Comparison of ENCODE assay signal across 9 cellular contexts in the genomic region with DNA sequence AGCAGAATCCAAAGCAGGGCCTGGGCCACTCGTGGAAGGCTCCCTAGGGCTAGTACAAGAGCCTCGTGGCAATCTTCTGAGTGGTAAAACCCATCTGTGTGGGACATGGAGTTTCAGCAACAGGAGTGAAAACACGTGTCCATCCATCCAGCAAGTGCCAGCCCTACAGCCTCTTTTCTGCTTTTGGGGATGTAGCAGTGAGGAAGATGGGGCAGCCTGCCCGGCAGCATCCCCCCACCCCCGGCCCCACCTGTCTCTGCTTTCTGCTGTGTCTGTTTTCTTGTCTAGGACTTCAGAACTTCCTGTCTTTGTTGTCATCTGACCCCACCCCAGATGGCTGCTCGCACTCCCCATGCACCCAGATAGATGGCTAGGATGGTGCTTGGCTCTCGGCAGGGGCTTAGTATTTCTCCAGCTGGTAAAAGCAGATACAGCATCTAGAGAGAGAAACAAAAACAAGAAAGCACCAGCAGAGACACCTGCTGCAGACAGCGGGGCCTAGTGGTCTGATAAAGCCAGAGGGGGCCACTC. TPM values are rescaled to one million over a fixed set of nuclear protein-coding genes. Genes with fewer than 3 reads are reported as not detected.
DNase-seq lines count a peak whose midpoint lies in the region; ATAC-seq and TF ChIP-seq lines count a peak whose summit lies in the region.
"Had no signal": no experiment of that assay in that cellular context is flagged by ENCODE, and none has a peak within 500 bp of the region (broad histone marks: within the 10 kb centered on the region; RNA-seq: fewer than 3 reads in every experiment).

No MANE protein-coding gene starts in this region.

- CTCF ChIA-PET in CD8-positive, alpha-beta T cell (lab: Charles Lee) = interaction anchor here (0.9 to 1.5 kb wide), 3 partner anchors 45 to 204 kb away, joined by 3 to 4 read pairs (median 3); no protein-coding TSS in a partner anchor

- no peaks in the 10 kb centered on the region for H3K9me3 Mint-ChIP-seq in CD8-positive, alpha-beta T cell
- no peaks in the 10 kb centered on the region for H3K9me3 Mint-ChIP-seq in nephron progenitor cell

- ATAC-seq in CD8-positive, alpha-beta T cell = no peak
- ATAC-seq in HG02678 (IDR thresholded peaks at IDR 0.05; ENCODE audit: unreplicated experiment) = no peak

- peaks cover 31% of the 10 kb centered on the region for H3K4me1 Mint-ChIP-seq in CD8-positive, alpha-beta T cell (ENCODE audit: low read depth)
- H3K4me1 Mint-ChIP-seq in nephron progenitor cell = peaks cover 20% of the 10 kb centered on the region

- no peak for TF ChIP-seq CTCF in CD8-positive, alpha-beta T cell (IDR thresholded peaks at IDR 0.05)
- TF ChIP-seq CTCF in MM.1S (IDR thresholded peaks at IDR 0.05; ENCODE audit: low read length) (no peak), cardiac fibroblast (IDR thresholded peaks at IDR 0.05; ENCODE audit: low read depth, low read length) (no peak), nephron progenitor cell (IDR thresholded peaks at IDR 0.05) (no peak)

- peak overlapping the region; percentile 90 for H3K4me2 ChIP-seq in MM.1S (ENCODE audit: low read depth, low read length)

- H3K9ac ChIP-seq in MM.1S (ENCODE audit: low read length) = peak overlapping the region; percentile 95; the same call in 1 of the 2 replicates

- no peak overlapping the region for H3K4me3 ChIP-seq in CD8-positive, alpha-beta T cell (ENCODE audit: low read depth, low read length)
- peak overlapping the region; percentile 99 for H3K4me3 ChIP-seq in MM.1S (ENCODE audit: low read length)
- peak overlapping the region; percentile 81 to 86 for H3K4me3 ChIP-seq in cardiac fibroblast (replicated peaks in 1 of 2; ENCODE audit: low read depth in 2 of 2, low read length in 2 of 2)

- no peaks in the 10 kb centered on the region for H3K27me3 ChIP-seq in CD8-positive, alpha-beta T cell (ENCODE audit: insufficient read depth, low read length)
- H3K27me3 ChIP-seq in MM.1S (replicated peaks; ENCODE audit: insufficient read depth, low read length) = no peaks in the 10 kb centered on the region

- intact Hi-C loops in CD8-positive, alpha-beta T cell (cut with DNase I, micrococcal nuclease) = no loop called here

- H3K36me3 ChIP-seq in CD8-positive, alpha-beta T cell (ENCODE audit: insufficient read depth, low read length) = no peaks in the 10 kb centered on the region
- H3K36me3 ChIP-seq in MM.1S (replicated peaks; ENCODE audit: insufficient read depth, low read length) = no peaks in the 10 kb centered on the region

- H3K9me2 ChIP-seq in MM.1S (replicated peaks; ENCODE audit: insufficient read depth, low read length) = no peaks in the 10 kb centered on the region

- H2AFZ ChIP-seq in MM.1S (ENCODE audit: low read length) = no peak overlapping the region

- H3K4me3 Mint-ChIP-seq in CD8-positive, alpha-beta T cell = peak overlapping the region; percentile 62
- H3K4me3 Mint-ChIP-seq in nephron progenitor cell = peak overlapping the region; percentile 61

- no peak overlapping the region for H3K27ac ChIP-seq in CD8-positive, alpha-beta T cell (ENCODE audit: low read depth, low read length)
- no peak overlapping the region; the same call in 1 of the 2 replicates for H3K27ac ChIP-seq in MM.1S (ENCODE audit: low read length)

- peaks cover 54% of the 10 kb centered on the region for H3K79me2 ChIP-seq in MM.1S (ENCODE audit: low read length)

- POLR2A ChIA-PET in CD8-positive, alpha-beta T cell (lab: Charles Lee) = no interaction called here

- no peaks in the 10 kb centered on the region for H3K9me3 ChIP-seq in CD8-positive, alpha-beta T cell (ENCODE audit: low read length)
- no peaks in the 10 kb centered on the region for H3K9me3 ChIP-seq in MM.1S (replicated peaks; ENCODE audit: insufficient read depth, low read length)

- peaks cover 32% of the 10 kb centered on the region for H3K4me1 ChIP-seq in CD8-positive, alpha-beta T cell (ENCODE audit: insufficient read depth, low read length)
- H3K4me1 ChIP-seq in MM.1S (ENCODE audit: low read length) = peaks cover 3% of the 10 kb centered on the region; the same call in 1 of the 2 replicates

- H4K20me1 ChIP-seq in MM.1S (ENCODE audit: insufficient read depth, low read length) = peaks cover 12% of the 10 kb centered on the region; the same call in 1 of the 2 replicates

- H3K27ac Mint-ChIP-seq in CD8-positive, alpha-beta T cell = no peak overlapping the region
- H3K27ac Mint-ChIP-seq in nephron progenitor cell = no peak overlapping the region

- peaks cover 10% of the 10 kb centered on the region for H3K36me3 Mint-ChIP-seq in CD8-positive, alpha-beta T cell
- H3K36me3 Mint-ChIP-seq in nephron progenitor cell (ENCODE audit: low read depth) = no peaks in the 10 kb centered on the region

- DNase-seq in CD8-positive, alpha-beta T cell = no peak
- no peak for DNase-seq in MM.1S
- no peak for DNase-seq in cardiac fibroblast (ENCODE audit: low read depth in 2 of 2)
- no peak for DNase-seq in nephron progenitor cell
- DNase-seq in cortex of kidney (lab: John Stamatoyannopoulos, UW) = no peak
- DNase-seq in foreskin melanocyte = no peak
- no peak for DNase-seq in GDM1 (lab: John Stamatoyannopoulos, UW)
- DNase-seq: NCI-H748 treated with DMSO at 0.1 percent for 48 hours had no signal

- 0 out of 2 replicates have a peak, but pooled peaks cover 6% of the 10 kb centered on the region for H3F3A ChIP-seq in MM.1S (ENCODE audit: insufficient read depth, low read length)

- no peaks in the 10 kb centered on the region for H3K27me3 Mint-ChIP-seq in CD8-positive, alpha-beta T cell (ENCODE audit: low read depth)
- H3K27me3 Mint-ChIP-seq in nephron progenitor cell (ENCODE audit: low read depth, poor library complexity) = peaks cover 7% of the 10 kb centered on the region

RNA-seq across cellular contexts. Expression of gene CPTP, which starts 1.5 kb away (rescaled TPM):
- total RNA-seq in CD8-positive, alpha-beta T cell = 1 to 10 TPM; 7.3 to 7.9 TPM

RNA-seq across cellular contexts. Expression of gene INTS11, which starts 1.7 kb away (rescaled TPM):
- total RNA-seq in CD8-positive, alpha-beta T cell = 100 to 1,000 TPM; 139 to 156 TPM

RNA-seq across cellular contexts. Expression of gene TAS1R3, which starts 4.9 kb away (rescaled TPM):
- under 1 TPM; 0.58 to 0.73 TPM for total RNA-seq in CD8-positive, alpha-beta T cell

RNA-seq across cellular contexts. Expression of gene PUSL1, which starts 17.7 kb away (rescaled TPM):
- 10 to 100 TPM; 17.1 to 17.5 TPM for total RNA-seq in CD8-positive, alpha-beta T cell

RNA-seq across cellular contexts. Expression of gene ACAP3, which starts 18.4 kb away (rescaled TPM):
- total RNA-seq in CD8-positive, alpha-beta T cell = 10 to 100 TPM; 46.6 to 47.5 TPM
